ENCODE assay signal across 14 cellular contexts in the genomic region with DNA sequence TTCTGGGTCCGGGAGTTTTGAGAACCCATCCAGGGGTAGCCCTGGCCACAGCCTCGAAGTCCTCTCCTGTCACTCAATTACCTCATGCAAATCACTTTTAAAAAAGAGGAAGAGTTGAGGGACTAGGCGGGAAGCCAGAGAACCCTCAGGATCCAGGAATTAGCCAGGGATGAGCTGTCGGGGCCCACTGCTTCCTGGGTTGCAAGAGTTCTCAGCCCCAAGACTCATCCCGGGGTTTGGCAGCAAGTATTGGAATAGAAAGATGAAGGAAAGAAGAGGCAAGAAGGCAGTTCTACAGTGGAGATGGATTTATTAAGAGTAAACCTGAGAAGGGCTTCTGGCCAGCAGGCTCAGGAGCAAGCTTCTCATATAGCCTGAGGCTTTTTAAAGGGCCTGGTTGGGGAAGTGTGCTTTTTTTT. TPM values are rescaled to one million over a fixed set of nuclear protein-coding genes. Genes with fewer than 3 reads are reported as not detected.
DNase-seq lines count a peak whose midpoint lies in the region; ATAC-seq, FAIRE-seq and TF ChIP-seq lines count a peak whose summit lies in the region.
"Had no signal": no experiment of that assay in that cellular context is flagged by ENCODE, and none has a peak within 500 bp of the region (broad histone marks: within the 10 kb centered on the region; RNA-seq: fewer than 3 reads in every experiment).

No MANE protein-coding gene starts in this region.

- POLR2A ChIA-PET in A673 (lab: Charles Lee; ENCODE audit: low non-redundant PET), result no interaction called here

- intact Hi-C loops in Calu3 (cut with micrococcal nuclease; ENCODE audit: unreplicated experiment) (no loop called here), prostate gland (cut with DNase I) (loop anchor here (5.0 kb wide), 3 partner anchors 38 to 113 kb away; no protein-coding TSS in a partner anchor), A673 (cut with micrococcal nuclease; ENCODE audit: unreplicated experiment) (no loop called here)

- H3K27ac Mint-ChIP-seq in Calu3 (ENCODE audit: unreplicated experiment), result peak overlapping the region; percentile 76

- no peaks in the 10 kb centered on the region for H3K9me3 Mint-ChIP-seq in Calu3 (ENCODE audit: low read depth, unreplicated experiment)

- H3K36me3 Mint-ChIP-seq in Calu3 (ENCODE audit: insufficient read depth, unreplicated experiment), result peaks cover 33% of the 10 kb centered on the region

- DNase-seq in Calu3 (no peak), KBM-7 (peak; percentile 51), bronchial epithelial cell (ENCODE audit: low read depth) (peak; percentile 35), prostate gland (ENCODE audit: low spot score) (peak; percentile 51), A673 (ENCODE audit: low spot score) (no peak)
- DNase-seq: DMS153; NCI-H1105 treated with DMSO at 0.1 percent for 48 hours; NCI-H774; stimulated activated CD4-positive, alpha-beta T cell treated with anti-CD3 and anti-CD28 coated beads, Interleukin-12 subunit alpha, Interleukin-12 subunit beta, amount 100 ng/mL, for 4 hours had no signal

- no peak for TF ChIP-seq CTCF in Calu3 (IDR thresholded peaks at IDR 0.05; ENCODE audit: unreplicated experiment)
- no peak for TF ChIP-seq CTCF in bronchial epithelial cell (IDR thresholded peaks at IDR 0.05; ENCODE audit: insufficient read depth, low read length, severe bottlenecking)
- no peak for TF ChIP-seq CTCF in prostate gland (IDR thresholded peaks at IDR 0.05)
- TF ChIP-seq CTCF in A673 (conservative IDR thresholded peaks at IDR 0.05; ENCODE audit: low read depth, low read length), result no peak

- no peaks in the 10 kb centered on the region for H3K9me3 ChIP-seq in prostate gland
- no peaks in the 10 kb centered on the region for H3K9me3 ChIP-seq in A673 (ENCODE audit: low read depth, low read length, poor library complexity, severe bottlenecking)

- WGBS in prostate gland, result 32% methylated on average over 5 of the region's 5 CpGs

- FAIRE-seq in bronchial epithelial cell (lab: Jason Lieb, UNC), result no peak
- FAIRE-seq: GM12892 had no signal

- in situ Hi-C loops in KBM-7 (cut with MboI; ENCODE audit: low pct_unique_long_range_greater_than_20kb, low sequenced_read_pairs), result no loop called here

- H3K36me3 ChIP-seq in bronchial epithelial cell (ENCODE audit: control insufficient read depth, insufficient read depth, low read length) (no peaks in the 10 kb centered on the region), prostate gland (no peaks in the 10 kb centered on the region), A673 (ENCODE audit: insufficient read depth, low read length, poor library complexity, severe bottlenecking) (no peaks in the 10 kb centered on the region)

- BruUV-seq in Calu3 (replicated peaks; lab: Mats Ljungman, UMichigan), result no TSS peak
- BruUV-seq in A673 (replicated peaks; lab: Mats Ljungman, UMichigan), result no TSS peak

- H3K27ac ChIP-seq in prostate gland (peak overlapping the region; percentile 80 to 93), A673 (ENCODE audit: low read depth, low read length, poor library complexity, severe bottlenecking) (no peak overlapping the region)

- no peak overlapping the region for H3K4me3 ChIP-seq in bronchial epithelial cell (ENCODE audit: low read depth, low read length)
- H3K4me3 ChIP-seq in prostate gland, result no peak overlapping the region
- no peak overlapping the region for H3K4me3 ChIP-seq in A673 (ENCODE audit: low read depth, low read length, poor library complexity, severe bottlenecking)

- peak overlapping the region; percentile 19 for H3K4me3 Mint-ChIP-seq in Calu3 (ENCODE audit: low read depth, unreplicated experiment)

- no peaks in the 10 kb centered on the region for H3K27me3 Mint-ChIP-seq in Calu3 (ENCODE audit: unreplicated experiment)

- H3K27me3 ChIP-seq in bronchial epithelial cell (ENCODE audit: control insufficient read depth, insufficient read depth, low read length), result no peaks in the 10 kb centered on the region
- no peaks in the 10 kb centered on the region for H3K27me3 ChIP-seq in prostate gland (replicated peaks; ENCODE audit: insufficient read depth)
- H3K27me3 ChIP-seq in A673 (replicated peaks; ENCODE audit: insufficient read depth, low read depth, low read length, poor library complexity), result no peaks in the 10 kb centered on the region

- TF ChIP-seq POLR2A in prostate gland (IDR thresholded peaks at IDR 0.05), result no peak

- CTCF ChIA-PET in Calu3 (lab: Charles Lee) (interaction anchor here (0.5 to 1.3 kb wide), 4 partner anchors 13 to 450 kb away, joined by 3 to 4 read pairs (median 4); no protein-coding TSS in a partner anchor), A673 (lab: Charles Lee) (interaction anchor here (0.6 kb wide), 1 partner anchor 112 kb away, joined by 4 read pairs; no protein-coding TSS in a partner anchor)

- H3K4me1 ChIP-seq in prostate gland (replicated peaks), result peaks cover 9% of the 10 kb centered on the region
- peaks cover 12% of the 10 kb centered on the region for H3K4me1 ChIP-seq in A673 (ENCODE audit: insufficient read depth, low read length, poor library complexity, severe bottlenecking)

- H3K4me1 Mint-ChIP-seq in Calu3 (ENCODE audit: low read depth, unreplicated experiment), result peaks cover 49% of the 10 kb centered on the region

- ATAC-seq in GM18511 (IDR thresholded peaks at IDR 0.05; ENCODE audit: unreplicated experiment) (no peak), HG03378 (IDR thresholded peaks at IDR 0.05; ENCODE audit: unreplicated experiment) (no peak)
- ATAC-seq: esophagus mucosa had no signal

RNA-seq across cellular contexts. Expression of a gene that starts 25.6 kb away (rescaled TPM):
- total RNA-seq in Calu3 (2022) (not detected in 2 replicates), bronchial epithelial cell (not detected in 2 replicates), prostate gland (not detected), A673 (2021) (0.28 TPM in 1 of 2 replicates, not detected in the other)
- total RNA-seq: esophagus mucosa, myocyte had no signal

RNA-seq across cellular contexts. Expression of a gene that starts 30.6 kb away (rescaled TPM):
- total RNA-seq in Calu3 (2022), result 34.7 and 36.1 TPM in 2 replicates
- total RNA-seq in bronchial epithelial cell, result 32.6 and 40.8 TPM in 2 replicates
- 10 to 100 TPM; 25.4 to 53.7 TPM for total RNA-seq in prostate gland
- total RNA-seq in A673 (2021), result 82.8 and 87.1 TPM in 2 replicates

RNA-seq across cellular contexts. Expression of a gene that starts 46.6 kb away (rescaled TPM):
- total RNA-seq in Calu3 (2022) (15.5 and 18.4 TPM in 2 replicates), bronchial epithelial cell (6.1 and 9.2 TPM in 2 replicates), prostate gland (10 to 100 TPM; 25.2 to 50.3 TPM), A673 (2021) (30.4 and 36.5 TPM in 2 replicates)

Comparison
In these comparisons a context has a peak if more than half of its experiments do, and no peak if none do; other contexts are left out.
1. DNase-seq: peak in KBM-7 (single experiment), bronchial epithelial cell (single experiment) and prostate gland (single experiment); none in Calu3 (single experiment) and A673 (single experiment).